14 cellular contexts compared by ENCODE assay signal in the genomic region with DNA sequence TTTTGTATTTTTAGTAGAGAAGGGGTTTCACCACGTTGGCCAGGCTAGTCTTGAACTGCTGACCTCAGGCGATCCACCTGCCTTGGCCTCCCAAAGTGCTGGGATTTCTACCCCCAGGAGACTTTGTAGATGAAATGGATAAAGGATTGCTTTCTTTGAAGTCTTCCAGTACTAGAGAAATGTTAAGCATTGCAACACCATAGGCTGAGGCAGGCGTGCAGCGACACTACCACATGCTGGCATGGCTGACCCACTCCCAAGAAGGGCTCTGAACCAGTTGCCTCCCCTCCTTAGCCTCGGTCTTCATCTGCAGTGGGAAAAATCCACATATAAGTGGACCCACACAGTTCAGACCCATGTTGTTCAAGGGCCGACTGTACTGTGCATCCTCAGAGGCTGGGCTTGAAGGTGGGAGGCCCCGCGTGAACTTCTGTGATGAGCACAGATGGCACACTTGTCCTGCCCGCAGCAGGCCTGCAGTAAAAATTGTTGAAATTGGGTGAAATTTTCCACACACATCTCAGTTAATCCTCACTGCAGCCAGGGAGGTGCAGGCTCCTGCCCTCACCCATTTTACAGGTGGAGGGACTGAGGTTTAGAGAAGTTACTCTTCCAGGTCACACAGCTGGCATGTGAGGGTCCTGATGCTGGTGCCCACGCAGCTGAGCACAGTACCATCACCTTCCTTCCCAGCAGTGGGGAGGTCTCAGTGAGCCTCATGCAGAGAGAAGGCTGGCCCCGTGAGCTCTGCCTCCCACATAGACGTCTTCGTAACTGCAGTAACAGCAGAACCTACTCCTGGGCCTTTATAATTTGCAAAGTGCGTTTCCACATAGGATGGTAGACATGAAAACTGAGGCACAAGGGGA.
"Had no signal": no experiment of that assay in that cellular context is flagged by ENCODE, and none has a peak within 500 bp of the region (broad histone marks: within the 10 kb centered on the region; RNA-seq: fewer than 3 reads in every experiment).

No MANE protein-coding gene starts in this region.

- H3K4me3 Mint-ChIP-seq: dendritic cell treated with granulocyte-macrophage colony-stimulating factor and Interleukin-4, amounts not matched to agents 40 ng/mL and 50 ng/mL, for 4 days; effector memory CD8-positive, alpha-beta T cell; naive B cell had no signal

- ATAC-seq: effector memory CD8-positive, alpha-beta T cell; lower lobe of right lung had no signal

- H3K27ac Mint-ChIP-seq: dendritic cell treated with granulocyte-macrophage colony-stimulating factor and Interleukin-4, amounts not matched to agents 40 ng/mL and 50 ng/mL, for 4 days; effector memory CD8-positive, alpha-beta T cell; naive B cell had no signal

- H3K27me3 Mint-ChIP-seq: dendritic cell treated with granulocyte-macrophage colony-stimulating factor and Interleukin-4, amounts not matched to agents 40 ng/mL and 50 ng/mL, for 4 days had no signal

- DNase-seq: activated CD4-positive, alpha-beta T cell treated with anti-CD3 and anti-CD28 coated beads, Interleukin-2, amount 50 U/mL, for 4 hours; activated CD4-positive, CD25-positive, alpha-beta regulatory T cell treated with anti-CD3 and anti-CD28 coated beads, Interleukin-2, amount 50 U/mL, for 72 hours; activated naive CD4-positive, alpha-beta T cell; activated T-cell treated with anti-CD3 and anti-CD28 coated beads, Interleukin-2, amount 50 U/mL, for 48 hours; central memory CD4-positive, alpha-beta T cell; effector memory CD8-positive, alpha-beta T cell; hypothalamus; naive B cell; stimulated activated CD4-positive, alpha-beta T cell treated with anti-CD3 and anti-CD28 coated beads, Interleukin-15, amount 100 ng/mL, for 24 hours; stimulated activated CD4-positive, alpha-beta T cell treated with anti-CD3 and anti-CD28 coated beads, Interleukin-4, amount 100 ng/mL, for 24 hours; stomach; T-helper 9 cell had no signal

- H3K9me3 Mint-ChIP-seq: dendritic cell treated with granulocyte-macrophage colony-stimulating factor and Interleukin-4, amounts not matched to agents 40 ng/mL and 50 ng/mL, for 4 days had no signal
